ENCODE assay signal across 25 cellular contexts in the genomic region with DNA sequence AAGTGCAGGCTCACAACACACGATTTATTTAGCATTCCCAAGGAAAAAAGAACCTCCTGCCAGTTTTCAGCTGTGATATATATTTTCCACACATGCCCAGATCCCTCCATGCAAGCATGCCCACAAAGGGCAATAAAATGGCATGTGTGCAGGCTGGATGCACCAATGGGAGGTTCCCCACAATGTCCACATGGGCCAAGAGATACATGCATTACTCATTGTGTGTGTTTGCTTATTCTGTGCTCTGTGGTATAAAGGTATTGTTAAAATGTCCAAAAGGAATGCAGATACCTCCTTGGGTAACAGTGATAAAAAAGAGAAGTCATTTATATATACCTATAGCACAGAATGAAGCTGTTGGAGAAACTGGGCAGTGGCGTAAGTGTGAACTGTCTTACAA.
"Had no signal": no experiment of that assay in that cellular context is flagged by ENCODE, and none has a peak within 500 bp of the region (broad histone marks: within the 10 kb centered on the region; RNA-seq: fewer than 3 reads in every experiment).

No MANE protein-coding gene starts in this region.

- H3K36me3 Mint-ChIP-seq: activated naive CD4-positive, alpha-beta T cell treated with anti-CD3 and anti-CD28 coated beads, Interleukin-2, amount 10 ng/mL, durations not matched to agents 7 days and 5 days; activated naive CD8-positive, alpha-beta T cell treated with anti-CD3 and anti-CD28 coated beads for 36 hours; T-cell had no signal

- H3K4me3 Mint-ChIP-seq: activated CD4-positive, alpha-beta memory T cell treated with anti-CD3 and anti-CD28 coated beads, Interleukin-2, amount 10 ng/mL, durations not matched to agents 7 days and 5 days; activated CD4-positive, alpha-beta T cell treated with anti-CD3 and anti-CD28 coated beads for 36 hours; activated naive CD4-positive, alpha-beta T cell treated with anti-CD3 and anti-CD28 coated beads, Interleukin-2, amount 10 ng/mL, durations not matched to agents 7 days and 5 days; activated naive CD8-positive, alpha-beta T cell treated with anti-CD3 and anti-CD28 coated beads for 36 hours; activated T-helper 17 cell treated with anti-CD3 and anti-CD28 coated beads, Interleukin-2, amount 50 U/mL, for 72 hours; T-cell had no signal

- DNase-seq: activated CD4-positive, alpha-beta memory T cell treated with anti-CD3 and anti-CD28 coated beads, Interleukin-2, amount 10 ng/mL, durations not matched to agents 7 days and 5 days; activated CD4-positive, alpha-beta T cell treated with anti-CD3 and anti-CD28 coated beads for 36 hours; activated CD4-positive, alpha-beta T cell treated with anti-CD3 and anti-CD28 coated beads, Interleukin-2, amount 50 U/mL, for 1 hour; activated gamma-delta T cell treated with Interleukin-2 at 50 U/mL for 16 hours; activated naive CD4-positive, alpha-beta T cell treated with anti-CD3 and anti-CD28 coated beads, Interleukin-2, amount 10 ng/mL, durations not matched to agents 7 days and 5 days; activated naive CD8-positive, alpha-beta T cell treated with anti-CD3 and anti-CD28 coated beads for 36 hours; activated T-cell treated with anti-CD3 and anti-CD28 coated beads for 4 hours; activated T-cell treated with anti-CD3 and anti-CD28 coated beads, Interleukin-2, amount 50 U/mL, for 48 hours; body of pancreas; MM.1S; NCI-H1105; NCI-H1436; NCI-H187; NCI-H2081; NCI-H524; PC-9; T-cell; T-helper 2 cell; T1000; WERI-Rb-1 had no signal

- H3K9ac ChIP-seq: KMS-11 had no signal

- ATAC-seq: activated CD4-positive, alpha-beta T cell treated with anti-CD3 and anti-CD28 coated beads for 36 hours; activated T-helper 17 cell treated with anti-CD3 and anti-CD28 coated beads, Interleukin-2, amount 50 U/mL, for 72 hours; body of pancreas; Right ventricle myocardium inferior; T-cell had no signal

- H3K4me1 ChIP-seq: body of pancreas had no signal

- H3K4me1 Mint-ChIP-seq: activated CD4-positive, alpha-beta memory T cell treated with anti-CD3 and anti-CD28 coated beads, Interleukin-2, amount 10 ng/mL, durations not matched to agents 7 days and 5 days; activated CD4-positive, alpha-beta T cell treated with anti-CD3 and anti-CD28 coated beads for 36 hours; activated naive CD4-positive, alpha-beta T cell treated with anti-CD3 and anti-CD28 coated beads, Interleukin-2, amount 10 ng/mL, durations not matched to agents 7 days and 5 days; activated naive CD8-positive, alpha-beta T cell treated with anti-CD3 and anti-CD28 coated beads for 36 hours; activated T-helper 17 cell treated with anti-CD3 and anti-CD28 coated beads, Interleukin-2, amount 50 U/mL, for 72 hours; T-cell had no signal

- H3K27ac Mint-ChIP-seq: activated CD4-positive, alpha-beta memory T cell treated with anti-CD3 and anti-CD28 coated beads, Interleukin-2, amount 10 ng/mL, durations not matched to agents 7 days and 5 days; activated CD4-positive, alpha-beta T cell treated with anti-CD3 and anti-CD28 coated beads for 36 hours; activated naive CD4-positive, alpha-beta T cell treated with anti-CD3 and anti-CD28 coated beads, Interleukin-2, amount 10 ng/mL, durations not matched to agents 7 days and 5 days; activated naive CD8-positive, alpha-beta T cell treated with anti-CD3 and anti-CD28 coated beads for 36 hours; activated T-helper 17 cell treated with anti-CD3 and anti-CD28 coated beads, Interleukin-2, amount 50 U/mL, for 72 hours; T-cell had no signal

- H3K27ac ChIP-seq: body of pancreas, cardiac muscle cell, KMS-11, PC-9, SK-N-MC, WERI-Rb-1 had no signal

- H3K9me3 Mint-ChIP-seq: activated CD4-positive, alpha-beta memory T cell treated with anti-CD3 and anti-CD28 coated beads, Interleukin-2, amount 10 ng/mL, durations not matched to agents 7 days and 5 days; activated naive CD4-positive, alpha-beta T cell treated with anti-CD3 and anti-CD28 coated beads, Interleukin-2, amount 10 ng/mL, durations not matched to agents 7 days and 5 days; activated naive CD8-positive, alpha-beta T cell treated with anti-CD3 and anti-CD28 coated beads for 36 hours; activated T-helper 17 cell treated with anti-CD3 and anti-CD28 coated beads, Interleukin-2, amount 50 U/mL, for 72 hours; T-cell had no signal

- H3K27me3 ChIP-seq: body of pancreas, cardiac muscle cell had no signal

- H3K36me3 ChIP-seq: WERI-Rb-1 had no signal

- H2AFZ ChIP-seq: PC-9 had no signal

- H3K9me3 ChIP-seq: body of pancreas had no signal

- H3K4me3 ChIP-seq: body of pancreas, cardiac muscle cell, PC-9, SK-N-MC had no signal

- H3K4me2 ChIP-seq: KMS-11, PC-9 had no signal
